32 cellular contexts compared by ENCODE assay signal in genomic region chr2:224169847-224170246, GRCh38.
"Had no signal": no experiment of that assay in that cellular context is flagged by ENCODE, and none has a peak within 500 bp of the region (broad histone marks: within the 10 kb centered on the region; RNA-seq: fewer than 3 reads in every experiment).

No MANE protein-coding gene starts in this region.

- H3K4me1 Mint-ChIP-seq: naive thymus-derived CD4-positive, alpha-beta T cell; natural killer cell; stimulated activated memory B cell treated with anti-CD40 and anti-IgM and Interleukin-4, amounts not matched to agents 10 μg/mL and 1 μg/mL and 100 μg/mL, for 72 hours; stimulated activated naive CD8-positive, alpha-beta T cell treated with anti-CD3 and anti-CD28 coated beads, Interleukin-15, amount 100 ng/mL, for 72 hours had no signal

- ATAC-seq: naive thymus-derived CD4-positive, alpha-beta T cell; natural killer cell; psoas muscle; right cardiac atrium; sciatic nerve; stimulated activated memory B cell treated with anti-CD40 and anti-IgM and Interleukin-4, amounts not matched to agents 10 μg/mL and 1 μg/mL and 100 μg/mL, for 72 hours; stimulated activated naive CD8-positive, alpha-beta T cell treated with anti-CD3 and anti-CD28 coated beads, Interleukin-15, amount 100 ng/mL, for 72 hours; stimulated activated naive CD8-positive, alpha-beta T cell treated with anti-CD3 and anti-CD28 coated beads, Interleukin-15, Interleukin-2, amounts not matched to agents 100 U/mL and 50 U/mL, for 24 hours; upper lobe of right lung had no signal

- H3K27me3 ChIP-seq: neutrophil, ovary, suprapubic skin, testis, tibial artery, transverse colon, upper lobe of right lung, uterus had no signal

- H3K4me3 Mint-ChIP-seq: naive thymus-derived CD4-positive, alpha-beta T cell; natural killer cell; nephron; stimulated activated memory B cell treated with anti-CD40 and anti-IgM and Interleukin-4, amounts not matched to agents 10 μg/mL and 1 μg/mL and 100 μg/mL, for 72 hours; stimulated activated naive CD8-positive, alpha-beta T cell treated with anti-CD3 and anti-CD28 coated beads, Interleukin-15, amount 100 ng/mL, for 72 hours; type B pancreatic cell had no signal

- H3K27ac Mint-ChIP-seq: natural killer cell; nephron; progenitor cell of endocrine pancreas; stimulated activated memory B cell treated with anti-CD40 and anti-IgM and Interleukin-4, amounts not matched to agents 10 μg/mL and 1 μg/mL and 100 μg/mL, for 72 hours; stimulated activated naive CD8-positive, alpha-beta T cell treated with anti-CD3 and anti-CD28 coated beads, Interleukin-15, amount 100 ng/mL, for 72 hours; type B pancreatic cell had no signal

- H3K9ac ChIP-seq: parathyroid adenoma had no signal

- H3K9me3 Mint-ChIP-seq: natural killer cell; stimulated activated naive CD8-positive, alpha-beta T cell treated with anti-CD3 and anti-CD28 coated beads, Interleukin-15, amount 100 ng/mL, for 72 hours had no signal

- H3K9me3 ChIP-seq: neutrophil, ovary, psoas muscle, spleen, suprapubic skin, testis, tibial artery, transverse colon, upper lobe of right lung, uterus had no signal

- H3K4me2 ChIP-seq: smooth muscle cell had no signal

- H3K36me3 ChIP-seq: neutrophil, ovary, spleen, suprapubic skin, tibial artery, transverse colon, upper lobe of right lung, uterus had no signal

- H3K4me3 ChIP-seq: ovary, psoas muscle, skin epidermis, smooth muscle cell, spleen, suprapubic skin, testis, tibial artery, transverse colon, upper lobe of right lung, uterus had no signal

- H3K27ac ChIP-seq: neutrophil, ovary, parathyroid adenoma, psoas muscle, skin epidermis, spleen, suprapubic skin, testis, tibial artery, transverse colon, upper lobe of right lung, uterus had no signal

- H2AFZ ChIP-seq: parathyroid adenoma had no signal

- H3K79me2 ChIP-seq: parathyroid adenoma had no signal

- H3K36me3 Mint-ChIP-seq: naive thymus-derived CD4-positive, alpha-beta T cell; natural killer cell; stimulated activated memory B cell treated with anti-CD40 and anti-IgM and Interleukin-4, amounts not matched to agents 10 μg/mL and 1 μg/mL and 100 μg/mL, for 72 hours; type B pancreatic cell had no signal

- H3K4me1 ChIP-seq: parathyroid adenoma, psoas muscle, spleen, suprapubic skin, testis, tibial artery, transverse colon, upper lobe of right lung, uterus had no signal

- DNase-seq: naive thymus-derived CD4-positive, alpha-beta T cell; natural killer cell; nucleus accumbens; ovary; posterior cingulate gyrus; psoas muscle; right cardiac atrium; spleen; stimulated activated CD4-positive, alpha-beta T cell treated with anti-CD3 and anti-CD28 coated beads, Interleukin-12 subunit alpha, Interleukin-12 subunit beta, amount 100 ng/mL, for 4 hours; stimulated activated CD4-positive, alpha-beta T cell treated with anti-CD3 and anti-CD28 coated beads, Interleukin-1b, Interleukin-23, amount 100 ng/mL, for 48 hours; stimulated activated CD4-positive, alpha-beta T cell treated with anti-CD3 and anti-CD28 coated beads, Interleukin-4, amount 100 ng/mL, for 1 hour; stimulated activated CD4-positive, alpha-beta T cell treated with anti-CD3 and anti-CD28 coated beads, Interleukin-4, amount 100 ng/mL, for 4 hours; stimulated activated CD8-positive, alpha-beta memory T cell treated with anti-CD3 and anti-CD28 coated beads, Interleukin-4, amount 100 ng/mL, for 48 hours; stimulated activated naive CD4-positive, alpha-beta T cell; stimulated activated naive CD8-positive, alpha-beta T cell treated with anti-CD3 and anti-CD28 coated beads, Interleukin-15, amount 100 ng/mL, for 72 hours; stimulated activated naive CD8-positive, alpha-beta T cell treated with anti-CD3 and anti-CD28 coated beads, Interleukin-15, Interleukin-2, amounts not matched to agents 100 U/mL and 50 U/mL, for 24 hours; substantia nigra; testis; tibial artery; transverse colon; upper lobe of right lung; uterus had no signal
